Comparison of ENCODE assay signal across 8 cellular contexts in the genomic region with DNA sequence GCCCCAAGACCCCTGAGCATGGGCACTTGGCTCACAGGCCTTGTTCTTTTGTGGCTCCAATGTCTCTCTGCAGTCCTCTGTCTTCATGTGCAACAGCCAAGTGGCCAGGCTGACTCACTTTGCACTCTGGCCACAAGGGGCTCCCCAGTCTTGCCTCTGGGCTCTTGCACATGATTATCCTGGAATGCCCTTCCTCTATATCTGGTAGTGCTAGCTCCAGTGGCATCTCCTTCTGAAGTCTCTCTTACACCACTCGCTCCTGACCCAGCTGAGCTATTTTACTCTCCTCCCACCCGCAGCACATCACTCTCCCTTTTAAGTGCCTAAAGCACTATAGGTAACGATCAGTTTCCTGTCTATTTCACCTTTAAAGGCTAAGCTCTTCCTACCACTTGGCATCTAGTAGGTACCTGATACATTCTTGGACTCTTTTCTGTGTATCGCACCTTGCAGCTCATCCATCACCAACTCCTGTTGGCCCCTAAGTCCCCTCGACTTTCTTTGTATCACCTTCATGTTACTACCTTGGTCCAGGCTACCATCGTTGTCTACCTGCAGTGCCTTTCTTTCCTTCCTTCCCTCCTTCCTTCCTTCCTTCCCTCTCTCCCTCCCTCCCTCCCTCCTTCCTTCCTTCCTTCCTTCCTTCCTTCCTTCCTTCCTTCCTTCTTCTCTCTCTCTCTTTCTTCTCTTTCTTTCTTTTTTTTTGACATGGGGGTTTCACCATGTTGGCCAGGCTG. TPM values are rescaled to one million over a fixed set of nuclear protein-coding genes. Genes with fewer than 3 reads are reported as not detected.
DNase-seq lines count a peak whose midpoint lies in the region; ATAC-seq, FAIRE-seq and TF ChIP-seq lines count a peak whose summit lies in the region.

No MANE protein-coding gene starts in this region.

- intact Hi-C loops in mucosa of descending colon (cut with DNase I, micrococcal nuclease) (no loop called here), esophagus squamous epithelium (cut with DNase I) (loop anchor here (5.0 kb wide), 1 partner anchor 365 kb away; no protein-coding TSS in a partner anchor), kidney (cut with DNase I) (no loop called here)

- no peak for TF ChIP-seq POLR2A in esophagus squamous epithelium (IDR thresholded peaks at IDR 0.05)

- no peaks in the 10 kb centered on the region for H3K9me3 ChIP-seq in mucosa of descending colon
- no peaks in the 10 kb centered on the region for H3K9me3 ChIP-seq in esophagus squamous epithelium
- no peaks in the 10 kb centered on the region for H3K9me3 ChIP-seq in kidney (ENCODE audit: control insufficient read depth in 1 of 2, low read length in 2 of 2)

- H3K4me1 ChIP-seq in mucosa of descending colon (ENCODE audit: low read depth): no peaks in the 10 kb centered on the region
- H3K4me1 ChIP-seq in esophagus squamous epithelium: peaks cover 0 to under 1% (median 0%) of the 10 kb centered on the region in 3 donors
- H3K4me1 ChIP-seq in kidney (ENCODE audit: control insufficient read depth in 1 of 2, insufficient read depth in 1 of 2, low read depth in 1 of 2, low read length in 2 of 2): peaks cover 0 to 2% of the 10 kb centered on the region in 2 donors

- ATAC-seq in mucosa of descending colon: peak; percentile 77
- ATAC-seq in GM18909 (IDR thresholded peaks at IDR 0.05; ENCODE audit: poor library complexity, unreplicated experiment): no peak

- no peak overlapping the region for H3K4me3 ChIP-seq in LNCaP clone FGC (ENCODE audit: low read depth, low read length)
- H3K4me3 ChIP-seq in mucosa of descending colon: no peak overlapping the region
- no peak overlapping the region for H3K4me3 ChIP-seq in esophagus squamous epithelium
- no peak overlapping the region for H3K4me3 ChIP-seq in kidney (ENCODE audit: low read length in 2 of 2)

- no peak for FAIRE-seq in kidney (lab: Jason Lieb, UNC)

- H3K27ac ChIP-seq in esophagus squamous epithelium: no peak overlapping the region
- no peak overlapping the region for H3K27ac ChIP-seq in kidney (ENCODE audit: low read depth in 2 of 2, low read length in 2 of 2)

- H3K36me3 ChIP-seq in mucosa of descending colon (ENCODE audit: low read depth) (no peaks in the 10 kb centered on the region), esophagus squamous epithelium (no peaks in the 10 kb centered on the region), kidney (ENCODE audit: control insufficient read depth in 1 of 2, insufficient read depth in 2 of 2, low read length in 2 of 2) (no peaks in the 10 kb centered on the region)

- TF ChIP-seq CTCF in LNCaP clone FGC (IDR thresholded peaks at IDR 0.05; ENCODE audit: control insufficient read depth, extremely low read depth, insufficient read depth) (peak; percentile 41), mucosa of descending colon (IDR thresholded peaks at IDR 0.05) (peak; percentile 9), esophagus squamous epithelium (IDR thresholded peaks at IDR 0.05) (peak in 1 of 6 experiments; percentile 38), kidney (IDR thresholded peaks at IDR 0.05; ENCODE audit: borderline replicate concordance, extremely low read depth, insufficient read depth) (no peak)

- no peak overlapping the region for H3K9ac ChIP-seq in kidney (ENCODE audit: low read length in 2 of 2)

- DNase-seq in GM04503 (ENCODE audit: low read depth) (peak; percentile 35), LNCaP clone FGC (ENCODE audit: low read depth) (no peak), astrocyte of the hippocampus (ENCODE audit: low read depth, low spot score) (peak; percentile 46), mucosa of descending colon (peak in 2 of 3 donors; percentile 43 to 49), esophagus squamous epithelium (lab: John Stamatoyannopoulos, UW) (no peak), NCI-H2196 (lab: John Stamatoyannopoulos, UW; ENCODE audit: unreplicated experiment) (no peak), kidney (no peak)

- peaks cover 0 to 38% (median 0%) of the 10 kb centered on the region in 4 donors for H3K27me3 ChIP-seq in esophagus squamous epithelium

- 82 to 88% methylated on average over 6 of the region's 6 CpGs for WGBS in esophagus squamous epithelium, 2 donors

RNA-seq across cellular contexts. Expression of a gene that starts 21.8 kb away (rescaled TPM):
- total RNA-seq in mucosa of descending colon: under 1 TPM; 0.23 to 0.39 (median 0.38) TPM
- under 1 TPM in 2 of 4 donors, not detected in 2; 0.15 to 0.61 TPM for total RNA-seq in esophagus squamous epithelium
- 1.1 TPM for total RNA-seq in kidney
- 0.39 TPM for polyA plus RNA-seq in kidney (ENCODE audit: insufficient read depth, low read depth, low replicate concordance)

Comparison
In these comparisons a context has a peak if more than half of its experiments do, and no peak if none do; other contexts are left out.
1. DNase-seq: peak in GM04503 (single experiment), astrocyte of the hippocampus (single experiment) and mucosa of descending colon (2 of 3); none in LNCaP clone FGC (single experiment), esophagus squamous epithelium (single experiment), NCI-H2196 (single experiment) and kidney (single experiment).